ENCODE assay signal across 8 cellular contexts in genomic region chr2:160427629-160428424, GRCh38.
DNase-seq lines count a peak whose midpoint lies in the region; ATAC-seq and TF ChIP-seq lines count a peak whose summit lies in the region.

No MANE protein-coding gene starts in this region.

- CTCF ChIA-PET in activated CD8-positive, alpha-beta T cell treated with anti-CD3 and anti-CD28 coated beads for 36 hours (lab: Charles Lee) = interaction anchor here (0.7 to 3.8 kb wide), 21 partner anchors 8 to 203 kb away, joined by 3 to 29 read pairs (median 5); no protein-coding TSS in a partner anchor

- ATAC-seq in GM21367 (IDR thresholded peaks at IDR 0.05; ENCODE audit: unreplicated experiment) (peak; percentile 59), omental fat pad (ENCODE audit: low FRiP score) (no peak)
- peak; percentile 67 for ATAC-seq in activated CD8-positive, alpha-beta T cell treated with anti-CD3 and anti-CD28 coated beads for 36 hours

- H3K9me3 Mint-ChIP-seq in activated CD8-positive, alpha-beta T cell treated with anti-CD3 and anti-CD28 coated beads for 36 hours = peaks cover 10% of the 10 kb centered on the region

- in situ Hi-C loops in KBM-7 (cut with MboI; ENCODE audit: low pct_unique_long_range_greater_than_20kb, low sequenced_read_pairs) = no loop called here

- peak overlapping the region; percentile 8; the same call in 1 of the 2 replicates for H3K4me3 ChIP-seq in AG09309 (ENCODE audit: control insufficient read depth, low read depth, low read length)

- no peaks in the 10 kb centered on the region for H3K27me3 Mint-ChIP-seq in activated CD8-positive, alpha-beta T cell treated with anti-CD3 and anti-CD28 coated beads for 36 hours

- POLR2A ChIA-PET in activated CD8-positive, alpha-beta T cell treated with anti-CD3 and anti-CD28 coated beads for 36 hours (lab: Charles Lee) = interaction anchor here (0.7 to 1.8 kb wide), 4 partner anchors 15 to 99 kb away, joined by 3 to 7 read pairs (median 4); no protein-coding TSS in a partner anchor

- TF ChIP-seq CTCF in AG09309 (IDR thresholded peaks at IDR 0.05; ENCODE audit: control insufficient read depth, insufficient read depth, low read depth, low read length, missing control alignments) = no peak
- TF ChIP-seq CTCF in activated CD8-positive, alpha-beta T cell treated with anti-CD3 and anti-CD28 coated beads for 36 hours (IDR thresholded peaks at IDR 0.05) = no peak
- no peak for TF ChIP-seq CTCF in omental fat pad (IDR thresholded peaks at IDR 0.05)

- DNase-seq in AG09309 (ENCODE audit: low read depth) (peak; percentile 76), KBM-7 (peak; percentile 61), fibroblast of peridontal ligament (ENCODE audit: extremely low read depth) (peak; percentile 92), omental fat pad (ENCODE audit: low spot score) (no peak), NCI-H1436 treated with DMSO at 0.1 percent for 48 hours (lab: John Stamatoyannopoulos, UW) (no peak)
- peak; percentile 76 for DNase-seq in activated CD8-positive, alpha-beta T cell treated with anti-CD3 and anti-CD28 coated beads for 36 hours
- DNase-seq in stimulated activated CD4-positive, alpha-beta T cell treated with anti-CD3 and anti-CD28 coated beads, Interleukin-4, amount 100 ng/mL, for 24 hours = peak; percentile 45

- H3K4me3 Mint-ChIP-seq in activated CD8-positive, alpha-beta T cell treated with anti-CD3 and anti-CD28 coated beads for 36 hours = peak overlapping the region; percentile 74

- peaks cover 17% of the 10 kb centered on the region for H3K36me3 Mint-ChIP-seq in activated CD8-positive, alpha-beta T cell treated with anti-CD3 and anti-CD28 coated beads for 36 hours (ENCODE audit: low read depth)

- H3K4me1 Mint-ChIP-seq in activated CD8-positive, alpha-beta T cell treated with anti-CD3 and anti-CD28 coated beads for 36 hours (ENCODE audit: low read depth) = peaks cover 62% of the 10 kb centered on the region

- peak overlapping the region; percentile 92 for H3K27ac Mint-ChIP-seq in activated CD8-positive, alpha-beta T cell treated with anti-CD3 and anti-CD28 coated beads for 36 hours

- intact Hi-C loops in activated CD8-positive, alpha-beta T cell treated with anti-CD3 and anti-CD28 coated beads for 36 hours (cut with micrococcal nuclease) = loop anchor here (2.0 to 5.0 kb wide), 2 partner anchors 21 to 64 kb away; partner anchors contain the start of gene RBMS1

Comparison
In these comparisons a context has a peak if more than half of its experiments do, and no peak if none do; other contexts are left out.
1. DNase-seq: peak in AG09309 (single experiment), KBM-7 (single experiment), activated CD8-positive, alpha-beta T cell treated with anti-CD3 and anti-CD28 coated beads for 36 hours (single experiment), fibroblast of peridontal ligament (single experiment) and stimulated activated CD4-positive, alpha-beta T cell treated with anti-CD3 and anti-CD28 coated beads, Interleukin-4, amount 100 ng/mL, for 24 hours (single experiment); none in omental fat pad (single experiment) and NCI-H1436 treated with DMSO at 0.1 percent for 48 hours (single experiment).